ENCODE assay signal across 28 cellular contexts in genomic region chr7:6210973-6211372, GRCh38.
"Had no signal": no experiment of that assay in that cellular context is flagged by ENCODE, and none has a peak within 500 bp of the region (broad histone marks: within the 10 kb centered on the region; RNA-seq: fewer than 3 reads in every experiment).

No MANE protein-coding gene starts in this region.

- H3K4me2 ChIP-seq: hepatocyte, smooth muscle cell had no signal

- H3K27me3 ChIP-seq: esophagus muscularis mucosa, foreskin keratinocyte, gastroesophageal sphincter, heart left ventricle, hepatocyte, right atrium auricular region, thyroid gland, vagina had no signal

- H3K27ac Mint-ChIP-seq: mesothelial cell of epicardium; naive B cell; natural killer cell treated with Interleukin-12 subunit alpha and Interleukin-12 subunit beta and Interleukin-15 and Interleukin-18, amount 100 ng/mL, for 72 hours; stimulated activated naive CD8-positive, alpha-beta T cell treated with anti-CD3 and anti-CD28 coated beads, Interleukin-15, amount 100 ng/mL, for 72 hours had no signal

- ATAC-seq: foreskin keratinocyte; gastroesophageal sphincter; left lobe of liver; mucosa of descending colon; natural killer cell treated with Interleukin-12 subunit alpha and Interleukin-12 subunit beta and Interleukin-15 and Interleukin-18, amount 100 ng/mL, for 72 hours; sciatic nerve; stimulated activated naive CD8-positive, alpha-beta T cell treated with anti-CD3 and anti-CD28 coated beads, Interleukin-15, amount 100 ng/mL, for 72 hours had no signal

- H3K4me3 ChIP-seq: esophagus muscularis mucosa, gastroesophageal sphincter, heart left ventricle, hepatocyte, mucosa of descending colon, prostate gland, right atrium auricular region, smooth muscle cell, thyroid gland, vagina had no signal

- H2AFZ ChIP-seq: hepatocyte had no signal

- H3K9me3 ChIP-seq: esophagus muscularis mucosa, gastroesophageal sphincter, mucosa of descending colon, prostate gland, right atrium auricular region, thyroid gland, vagina had no signal

- H3K4me1 ChIP-seq: foreskin keratinocyte, prostate gland had no signal

- DNase-seq: dermis blood vessel endothelial cell; effector memory CD4-positive, alpha-beta T cell; foreskin keratinocyte; heart left ventricle; kidney; mesenchymal stem cell; mucosa of descending colon; naive B cell; nucleus accumbens; stimulated activated CD4-positive, alpha-beta T cell treated with anti-CD3 and anti-CD28 coated beads, Interleukin-12 subunit alpha, Interleukin-12 subunit beta, amount 100 ng/mL, for 4 hours; stimulated activated CD4-positive, alpha-beta T cell treated with anti-CD3 and anti-CD28 coated beads, Interleukin-1b, Interleukin-23, amount 100 ng/mL, for 48 hours; stimulated activated CD4-positive, alpha-beta T cell treated with anti-CD3 and anti-CD28 coated beads, Interleukin-4, amount 100 ng/mL, for 1 hour; stimulated activated CD8-positive, alpha-beta memory T cell treated with anti-CD3 and anti-CD28 coated beads, Interleukin-4, amount 100 ng/mL, for 48 hours; stimulated activated naive CD4-positive, alpha-beta T cell; stimulated activated naive CD8-positive, alpha-beta T cell treated with anti-CD3 and anti-CD28 coated beads, Interleukin-15, amount 100 ng/mL, for 72 hours; thyroid gland; trophoblast cell had no signal

- H3K4me1 Mint-ChIP-seq: stimulated activated naive CD8-positive, alpha-beta T cell treated with anti-CD3 and anti-CD28 coated beads, Interleukin-15, amount 100 ng/mL, for 72 hours had no signal

- H3K36me3 ChIP-seq: esophagus muscularis mucosa, gastroesophageal sphincter, heart left ventricle, prostate gland, right atrium auricular region, thyroid gland, vagina had no signal

- H3K36me3 Mint-ChIP-seq: naive B cell; natural killer cell treated with Interleukin-12 subunit alpha and Interleukin-12 subunit beta and Interleukin-15 and Interleukin-18, amount 100 ng/mL, for 72 hours had no signal

- H3K27me3 Mint-ChIP-seq: naive B cell had no signal

- H3K4me3 Mint-ChIP-seq: mesothelial cell of epicardium; naive B cell; natural killer cell treated with Interleukin-12 subunit alpha and Interleukin-12 subunit beta and Interleukin-15 and Interleukin-18, amount 100 ng/mL, for 72 hours; stimulated activated naive CD8-positive, alpha-beta T cell treated with anti-CD3 and anti-CD28 coated beads, Interleukin-15, amount 100 ng/mL, for 72 hours had no signal

- H3K9me3 Mint-ChIP-seq: naive B cell; natural killer cell treated with Interleukin-12 subunit alpha and Interleukin-12 subunit beta and Interleukin-15 and Interleukin-18, amount 100 ng/mL, for 72 hours had no signal

- H3K27ac ChIP-seq: esophagus muscularis mucosa, foreskin keratinocyte, gastroesophageal sphincter, heart left ventricle, hepatocyte, prostate gland, right atrium auricular region, thyroid gland, vagina had no signal
